15 cellular contexts compared by ENCODE assay signal in the genomic region with DNA sequence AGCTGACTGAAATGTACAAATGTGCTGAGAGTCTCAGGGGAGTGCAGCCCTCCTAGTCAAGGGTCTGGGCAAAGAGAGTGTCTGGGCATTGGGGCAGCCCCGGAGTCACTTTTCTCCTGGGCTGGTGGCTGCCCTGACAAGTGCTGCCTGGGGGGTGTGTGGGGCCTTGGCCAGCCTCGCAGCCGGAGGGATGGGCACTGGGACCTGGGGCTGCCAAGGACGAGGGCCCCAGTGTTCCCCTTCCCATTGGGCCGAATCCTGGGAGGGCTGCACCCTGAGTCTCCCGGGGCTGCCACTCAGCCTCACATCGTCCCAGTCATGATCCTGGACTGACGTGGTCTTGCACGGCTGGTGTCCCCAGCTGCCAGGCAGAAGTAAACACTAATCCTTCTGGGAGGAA.
"Had no signal": no experiment of that assay in that cellular context is flagged by ENCODE, and none has a peak within 500 bp of the region (broad histone marks: within the 10 kb centered on the region; RNA-seq: fewer than 3 reads in every experiment).

No MANE protein-coding gene starts in this region.

- H3K4me3 ChIP-seq: stomach, testis had no signal

- DNase-seq: activated CD4-positive, alpha-beta T cell treated with anti-CD3 and anti-CD28 coated beads for 1 hour; activated gamma-delta T cell treated with Interleukin-2 at 50 U/mL for 16 hours; amniotic stem cell; dermis blood vessel endothelial cell; effector memory CD4-positive, alpha-beta T cell; head of caudate nucleus; kidney glomerular epithelial cell; natural killer cell; nucleus accumbens; stomach; testis had no signal

- H3K9me3 ChIP-seq: stomach, testis had no signal

- H3K9me3 Mint-ChIP-seq: activated naive CD4-positive, alpha-beta T cell treated with anti-CD3 and anti-CD28 coated beads, Interleukin-2, amount 50 U/mL, for 72 hours; memory B cell; natural killer cell had no signal

- H3K4me3 Mint-ChIP-seq: memory B cell, natural killer cell, type B pancreatic cell had no signal

- H3K27ac ChIP-seq: epithelial cell of prostate, stomach, testis had no signal

- H3K27me3 ChIP-seq: testis had no signal

- H3K27me3 Mint-ChIP-seq: memory B cell had no signal

- ATAC-seq: activated naive CD4-positive, alpha-beta T cell treated with anti-CD3 and anti-CD28 coated beads, Interleukin-2, amount 50 U/mL, for 72 hours; natural killer cell had no signal

- H3K27ac Mint-ChIP-seq: memory B cell, natural killer cell, type B pancreatic cell had no signal

- H3K4me1 ChIP-seq: stomach, testis had no signal

- H3K4me1 Mint-ChIP-seq: natural killer cell had no signal
